ENCODE assay signal across 10 cellular contexts in genomic region chr1:24294757-24295371, GRCh38. TPM values are rescaled to one million over a fixed set of nuclear protein-coding genes. Genes with fewer than 3 reads are reported as not detected.
DNase-seq lines count a peak whose midpoint lies in the region; ATAC-seq and TF ChIP-seq lines count a peak whose summit lies in the region.
"Had no signal": no experiment of that assay in that cellular context is flagged by ENCODE, and none has a peak within 500 bp of the region (broad histone marks: within the 10 kb centered on the region; RNA-seq: fewer than 3 reads in every experiment).

No MANE protein-coding gene starts in this region.

- H3K27ac Mint-ChIP-seq in mesothelial cell of epicardium = peak overlapping the region; percentile 88
- H3K27ac Mint-ChIP-seq in CD8-positive, alpha-beta T cell = no peak overlapping the region

- ATAC-seq in heart left ventricle = peak in 3 of 4 donors; percentile 37 to 75 (median 52)
- no peak for ATAC-seq in Right ventricle myocardium inferior
- ATAC-seq in CD8-positive, alpha-beta T cell = no peak

- TF ChIP-seq POLR2A in heart left ventricle (IDR thresholded peaks at IDR 0.05) (no peak), uterus (IDR thresholded peaks at IDR 0.05) (no peak)

- H3K36me3 ChIP-seq in heart left ventricle (no peaks in the 10 kb centered on the region), colonic mucosa (no peaks in the 10 kb centered on the region), uterus (no peaks in the 10 kb centered on the region)
- no peaks in the 10 kb centered on the region for H3K36me3 ChIP-seq in CD8-positive, alpha-beta T cell (ENCODE audit: insufficient read depth, low read length)

- H3K4me3 Mint-ChIP-seq in mesothelial cell of epicardium = no peak overlapping the region
- H3K4me3 Mint-ChIP-seq in CD8-positive, alpha-beta T cell = no peak overlapping the region

- 58 to 66% (median 63%) methylated on average over 8 of the region's 8 CpGs for WGBS in heart left ventricle, 4 donors

- H3K27ac ChIP-seq in heart left ventricle = peak overlapping the region in 1 of 12 donors; percentile 77
- H3K27ac ChIP-seq in colonic mucosa = peak overlapping the region; percentile 49
- H3K27ac ChIP-seq in uterus = peak overlapping the region; percentile 82 to 88
- no peak overlapping the region for H3K27ac ChIP-seq in CD8-positive, alpha-beta T cell (ENCODE audit: low read depth, low read length)
- H3K27ac ChIP-seq: KMS-11, testis had no signal

- DNase-seq in heart left ventricle = peak in 3 of 5 donors; percentile 22 to 36 (median 29)
- DNase-seq in Right ventricle myocardium inferior (ENCODE audit: missing footprints) = no peak
- DNase-seq in colonic mucosa = peak; percentile 65
- no peak for DNase-seq in mesothelial cell of epicardium (ENCODE audit: low spot score in 2 of 2, unreplicated experiment in 2 of 2)
- peak; percentile 82 to 89 for DNase-seq in uterus
- no peak for DNase-seq in MV-4-11 (lab: John Stamatoyannopoulos, UW)
- DNase-seq in CD8-positive, alpha-beta T cell = no peak
- DNase-seq in D341Med (ENCODE audit: low spot score) = no peak
- DNase-seq: testis had no signal

- H3K4me1 ChIP-seq in heart left ventricle (peaks cover 0 to 15% (median under 1%) of the 10 kb centered on the region in 12 donors), colonic mucosa (peaks cover 6% of the 10 kb centered on the region), uterus (peaks cover 6 to 12% of the 10 kb centered on the region in 2 donors)
- no peaks in the 10 kb centered on the region for H3K4me1 ChIP-seq in CD8-positive, alpha-beta T cell (ENCODE audit: insufficient read depth, low read length)

- CTCF ChIA-PET in CD8-positive, alpha-beta T cell (lab: Charles Lee) = no interaction called here

- H3K9ac ChIP-seq in colonic mucosa (ENCODE audit: low read depth in 2 of 2, low read length in 2 of 2) = no peak overlapping the region
- H3K9ac ChIP-seq: KMS-11 had no signal

- H3K4me3 ChIP-seq in heart left ventricle = no peak overlapping the region
- H3K4me3 ChIP-seq in colonic mucosa = no peak overlapping the region
- H3K4me3 ChIP-seq in uterus = no peak overlapping the region
- H3K4me3 ChIP-seq in CD8-positive, alpha-beta T cell (ENCODE audit: low read depth, low read length) = no peak overlapping the region
- H3K4me3 ChIP-seq: testis had no signal

- H3K9me3 Mint-ChIP-seq in mesothelial cell of epicardium = no peaks in the 10 kb centered on the region
- no peaks in the 10 kb centered on the region for H3K9me3 Mint-ChIP-seq in CD8-positive, alpha-beta T cell

- H3K27me3 Mint-ChIP-seq in mesothelial cell of epicardium (ENCODE audit: low read depth) = no peaks in the 10 kb centered on the region
- H3K27me3 Mint-ChIP-seq in CD8-positive, alpha-beta T cell (ENCODE audit: low read depth) = peaks cover 16% of the 10 kb centered on the region

- peaks cover 34% of the 10 kb centered on the region for H3K4me1 Mint-ChIP-seq in mesothelial cell of epicardium
- H3K4me1 Mint-ChIP-seq in CD8-positive, alpha-beta T cell (ENCODE audit: low read depth) = no peaks in the 10 kb centered on the region

- peak in 1 of 12 donors; percentile 4 for TF ChIP-seq CTCF in heart left ventricle (IDR thresholded peaks at IDR 0.05)
- no peak for TF ChIP-seq CTCF in colonic mucosa (IDR thresholded peaks at IDR 0.05)
- TF ChIP-seq CTCF in mesothelial cell of epicardium (IDR thresholded peaks at IDR 0.05; ENCODE audit: unreplicated experiment) = no peak
- TF ChIP-seq CTCF in uterus (IDR thresholded peaks at IDR 0.05) = peak in 1 of 4 experiments; percentile 28
- TF ChIP-seq CTCF in CD8-positive, alpha-beta T cell (IDR thresholded peaks at IDR 0.05) = no peak

- H3K36me3 Mint-ChIP-seq in mesothelial cell of epicardium = no peaks in the 10 kb centered on the region
- H3K36me3 Mint-ChIP-seq in CD8-positive, alpha-beta T cell = no peaks in the 10 kb centered on the region

- POLR2A ChIA-PET in CD8-positive, alpha-beta T cell (lab: Charles Lee) = no interaction called here

- H3K27me3 ChIP-seq in heart left ventricle = no peaks in the 10 kb centered on the region
- no peaks in the 10 kb centered on the region for H3K27me3 ChIP-seq in colonic mucosa
- H3K27me3 ChIP-seq in uterus = no peaks in the 10 kb centered on the region
- H3K27me3 ChIP-seq in CD8-positive, alpha-beta T cell (ENCODE audit: insufficient read depth, low read length) = no peaks in the 10 kb centered on the region
- H3K27me3 ChIP-seq: testis had no signal

- no peaks in the 10 kb centered on the region for H3K9me3 ChIP-seq in heart left ventricle
- H3K9me3 ChIP-seq in colonic mucosa = no peaks in the 10 kb centered on the region
- H3K9me3 ChIP-seq in uterus = no peaks in the 10 kb centered on the region
- no peaks in the 10 kb centered on the region for H3K9me3 ChIP-seq in CD8-positive, alpha-beta T cell (ENCODE audit: low read length)
- H3K9me3 ChIP-seq: testis had no signal

- intact Hi-C loops in heart left ventricle (cut with DNase I) = loop anchor here in 1 of 10 donors (10.0 kb wide), 1 partner anchor 90 kb away; no protein-coding TSS in a partner anchor
- intact Hi-C loops in Right ventricle myocardium inferior (cut with DNase I) = no loop called here
- intact Hi-C loops in colonic mucosa (cut with DNase I) = no loop called here
- intact Hi-C loops in uterus (cut with DNase I; ENCODE audit: low total_unique reads) = no loop called here
- intact Hi-C loops in CD8-positive, alpha-beta T cell (cut with DNase I, micrococcal nuclease) = no loop called here

RNA-seq across cellular contexts. Expression of gene GRHL3, which starts 24.3 kb away (rescaled TPM):
- total RNA-seq in heart left ventricle = under 1 TPM in 1 of 9 donors, not detected in 8; 0.61 TPM
- polyA plus RNA-seq in heart left ventricle = under 1 TPM in 1 of 2 donors, not detected in 1; 0.03 TPM
- not detected for total RNA-seq in Right ventricle myocardium inferior
- total RNA-seq in colonic mucosa = 1 to 10 TPM in 1 of 2 donors, under 1 TPM in 1; 0.64 to 1.5 TPM
- total RNA-seq in mesothelial cell of epicardium = 17.1 to 19.1 TPM (median 17.9 TPM) in 3 replicates
- under 1 TPM in 2 of 4 donors, not detected in 2; 0.15 to 0.35 TPM for total RNA-seq in uterus
- total RNA-seq in CD8-positive, alpha-beta T cell = not detected

Comparison
In these comparisons a context has a peak if more than half of its experiments do, and no peak if none do; other contexts are left out.
1. ATAC-seq: peak in heart left ventricle (3 of 4); none in Right ventricle myocardium inferior (single experiment) and CD8-positive, alpha-beta T cell (single experiment).
2. DNase-seq: peak in heart left ventricle (3 of 5), colonic mucosa (single experiment) and uterus (2 of 2); none in Right ventricle myocardium inferior (single experiment), mesothelial cell of epicardium (0 of 2), MV-4-11 (single experiment), CD8-positive, alpha-beta T cell (0 of 7) and D341Med (single experiment).